In the genomic region with DNA sequence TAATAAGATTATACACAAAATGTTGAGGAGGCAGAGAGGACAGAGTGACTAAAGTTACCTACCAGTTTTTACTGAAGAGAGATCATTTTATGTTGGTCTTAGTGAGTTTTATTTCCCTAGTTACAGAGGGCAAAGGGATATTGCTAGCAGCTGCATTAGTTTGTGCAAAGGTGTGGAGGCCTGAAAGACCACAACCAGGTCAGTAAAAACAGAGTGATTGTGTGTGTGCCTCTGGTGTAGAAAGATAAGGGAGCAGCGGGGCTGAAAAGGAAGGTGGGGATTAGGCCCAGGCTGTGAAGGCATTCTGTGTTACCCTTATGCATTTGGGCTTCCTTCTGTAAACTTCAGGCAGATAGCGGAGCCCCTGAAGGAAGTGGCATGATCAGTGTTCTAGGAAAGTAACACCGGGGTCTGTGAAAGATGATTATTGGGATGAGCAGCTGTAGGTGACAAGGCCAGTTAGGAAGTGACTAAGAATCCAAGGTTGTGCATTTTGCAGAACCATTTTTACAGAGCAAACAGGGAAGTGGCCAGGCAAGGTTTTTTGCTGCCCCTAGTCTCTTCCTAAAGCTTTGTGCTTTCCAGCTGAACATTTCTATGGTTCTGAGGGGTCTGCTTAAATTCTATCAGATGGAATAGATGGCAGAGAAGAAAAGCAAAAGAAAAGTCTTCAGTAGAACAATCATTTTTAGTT, we compare ENCODE assay signal across 10 cellular contexts. TPM values are rescaled to one million over a fixed set of nuclear protein-coding genes. Genes with fewer than 3 reads are reported as not detected.
DNase-seq lines count a peak whose midpoint lies in the region; ATAC-seq lines count a peak whose summit lies in the region.
"Had no signal": no experiment of that assay in that cellular context is flagged by ENCODE, and none has a peak within 500 bp of the region (broad histone marks: within the 10 kb centered on the region; RNA-seq: fewer than 3 reads in every experiment).

No MANE protein-coding gene starts in this region.

- H3K36me3 Mint-ChIP-seq in activated T-helper 1 cell treated with anti-CD3 and anti-CD28 coated beads, Interleukin-12 subunit alpha, Interleukin-12 subunit beta, Interleukin-2, Interleukin-4 antibody, amounts not matched to agents 30 ng/mL and 10 ng/mL and 1 ng/mL, durations not matched to agents 14 hours and 24 hours and 36 hours (ENCODE audit: low read depth) = peaks cover 29% of the 10 kb centered on the region

- DNase-seq in DMS53 (lab: John Stamatoyannopoulos, UW) (peak; percentile 54), KG1 (lab: John Stamatoyannopoulos, UW) (peak; percentile 40), NCI-H146 (lab: John Stamatoyannopoulos, UW) (no peak)
- no peak for DNase-seq in activated T-helper 1 cell treated with anti-CD3 and anti-CD28 coated beads, Interleukin-12 subunit alpha, Interleukin-12 subunit beta, Interleukin-2, Interleukin-4 antibody, amounts not matched to agents 30 ng/mL and 10 ng/mL and 1 ng/mL, durations not matched to agents 14 hours and 24 hours and 36 hours (ENCODE audit: low spot score)
- DNase-seq in activated CD8-positive, alpha-beta memory T cell treated with anti-CD3 and anti-CD28 coated beads for 24 hours = no peak
- DNase-seq in stimulated activated CD8-positive, alpha-beta memory T cell treated with anti-CD3 and anti-CD28 coated beads, Interleukin-4, amount 100 ng/mL, for 48 hours = no peak
- DNase-seq: NCI-H2081 treated with DMSO at 0.1 percent for 48 hours; stimulated activated CD4-positive, alpha-beta T cell treated with anti-CD3 and anti-CD28 coated beads, Interleukin-12 subunit alpha, Interleukin-12 subunit beta, amount 100 ng/mL, for 4 hours had no signal

- no peak for ATAC-seq in GM18909 (IDR thresholded peaks at IDR 0.05; ENCODE audit: poor library complexity, unreplicated experiment)

- peak overlapping the region; percentile 79 for H3K27ac ChIP-seq in mesodermal cell (ENCODE audit: low read depth, low read length, severe bottlenecking)

- WGBS in mesodermal cell (ENCODE audit: insufficient coverage in 2 of 2), 2 experiments = 58% methylated on average over 2 to 3 of the region's 3 CpGs

- peak overlapping the region; percentile 92 for H3K4me3 ChIP-seq in mesodermal cell (ENCODE audit: extremely low read depth, insufficient read depth, low read length, poor library complexity, severe bottlenecking)

- peaks cover 44% of the 10 kb centered on the region for H3K36me3 ChIP-seq in mesodermal cell (ENCODE audit: control insufficient read depth, insufficient read depth, low read length)

- intact Hi-C loops in activated T-helper 1 cell treated with anti-CD3 and anti-CD28 coated beads, Interleukin-12 subunit alpha, Interleukin-12 subunit beta, Interleukin-2, Interleukin-4 antibody, amounts not matched to agents 30 ng/mL and 10 ng/mL and 1 ng/mL, durations not matched to agents 14 hours and 24 hours and 36 hours (cut with micrococcal nuclease) = loop anchor here (10.0 kb wide), 4 partner anchors 914 to 1414 kb away; no protein-coding TSS in a partner anchor

- no peaks in the 10 kb centered on the region for H3K27me3 Mint-ChIP-seq in activated T-helper 1 cell treated with anti-CD3 and anti-CD28 coated beads, Interleukin-12 subunit alpha, Interleukin-12 subunit beta, Interleukin-2, Interleukin-4 antibody, amounts not matched to agents 30 ng/mL and 10 ng/mL and 1 ng/mL, durations not matched to agents 14 hours and 24 hours and 36 hours (ENCODE audit: insufficient read depth)

- peaks cover 22% of the 10 kb centered on the region for H3K4me1 ChIP-seq in mesodermal cell (ENCODE audit: control insufficient read depth, insufficient read depth, low read length, poor library complexity, severe bottlenecking)

- H3K9me3 ChIP-seq in mesodermal cell (ENCODE audit: control insufficient read depth, low read length) = no peaks in the 10 kb centered on the region

- H3K4me3 Mint-ChIP-seq in activated T-helper 1 cell treated with anti-CD3 and anti-CD28 coated beads, Interleukin-12 subunit alpha, Interleukin-12 subunit beta, Interleukin-2, Interleukin-4 antibody, amounts not matched to agents 30 ng/mL and 10 ng/mL and 1 ng/mL, durations not matched to agents 14 hours and 24 hours and 36 hours = peak overlapping the region; percentile 60

- no peak overlapping the region for H3K27ac Mint-ChIP-seq in activated T-helper 1 cell treated with anti-CD3 and anti-CD28 coated beads, Interleukin-12 subunit alpha, Interleukin-12 subunit beta, Interleukin-2, Interleukin-4 antibody, amounts not matched to agents 30 ng/mL and 10 ng/mL and 1 ng/mL, durations not matched to agents 14 hours and 24 hours and 36 hours

- no peaks in the 10 kb centered on the region for H3K9me3 Mint-ChIP-seq in activated T-helper 1 cell treated with anti-CD3 and anti-CD28 coated beads, Interleukin-12 subunit alpha, Interleukin-12 subunit beta, Interleukin-2, Interleukin-4 antibody, amounts not matched to agents 30 ng/mL and 10 ng/mL and 1 ng/mL, durations not matched to agents 14 hours and 24 hours and 36 hours

- H3K4me1 Mint-ChIP-seq in activated T-helper 1 cell treated with anti-CD3 and anti-CD28 coated beads, Interleukin-12 subunit alpha, Interleukin-12 subunit beta, Interleukin-2, Interleukin-4 antibody, amounts not matched to agents 30 ng/mL and 10 ng/mL and 1 ng/mL, durations not matched to agents 14 hours and 24 hours and 36 hours (ENCODE audit: low read depth) = peaks cover 32% of the 10 kb centered on the region

RNA-seq across cellular contexts. Expression of a gene that starts 3.7 kb away (rescaled TPM):
- 47.3 and 48.2 TPM in 2 replicates for total RNA-seq in activated T-helper 1 cell treated with anti-CD3 and anti-CD28 coated beads, Interleukin-12 subunit alpha, Interleukin-12 subunit beta, Interleukin-2, Interleukin-4 antibody, amounts not matched to agents 30 ng/mL and 10 ng/mL and 1 ng/mL, durations not matched to agents 14 hours and 24 hours and 36 hours
- polyA plus RNA-seq in mesodermal cell (2013, experiment 1 of 2) = 94.2 TPM
- 82.0 TPM for polyA plus RNA-seq in mesodermal cell (2013, experiment 2 of 2)

Comparison
In these comparisons a context has a peak if more than half of its experiments do, and no peak if none do; other contexts are left out.
1. DNase-seq: peak in DMS53 (single experiment) and KG1 (single experiment); none in activated T-helper 1 cell treated with anti-CD3 and anti-CD28 coated beads, Interleukin-12 subunit alpha, Interleukin-12 subunit beta, Interleukin-2, Interleukin-4 antibody, amounts not matched to agents 30 ng/mL and 10 ng/mL and 1 ng/mL, durations not matched to agents 14 hours and 24 hours and 36 hours (single experiment), NCI-H146 (single experiment), activated CD8-positive, alpha-beta memory T cell treated with anti-CD3 and anti-CD28 coated beads for 24 hours (single experiment) and stimulated activated CD8-positive, alpha-beta memory T cell treated with anti-CD3 and anti-CD28 coated beads, Interleukin-4, amount 100 ng/mL, for 48 hours (single experiment).